In genomic region chr16:19716728-19717127, GRCh38 we compare ENCODE assay signal across 8 cellular contexts. TPM values are rescaled to one million over a fixed set of nuclear protein-coding genes. Genes with fewer than 3 reads are reported as not detected.
A peak's percentile ranks its signal among the peaks of the same experiment; 100 is the strongest.
DNase-seq lines count a peak whose midpoint lies in the region; ATAC-seq, FAIRE-seq and TF ChIP-seq lines count a peak whose summit lies in the region.
"Not testable (repeated sequence)": the region's sequence is repeated elsewhere in the genome, so short reads cannot be mapped to it uniquely, and the experiment has no call there.

No MANE protein-coding gene starts in this region.

- H4K8ac ChIP-seq in H1 (ENCODE audit: extremely low read depth, insufficient read depth, low read length): not testable (repeated sequence)

- H4K5ac ChIP-seq in H1 (ENCODE audit: insufficient read length, low read depth, low read length): not testable (repeated sequence)

- H3K23me2 ChIP-seq in H1 (ENCODE audit: low read depth, low read length): not testable (repeated sequence)

- H2BK120ac ChIP-seq in H1 (replicated peaks; ENCODE audit: low read depth, low read length): not testable (repeated sequence)

- CTCF ChIA-PET in AG04450 (lab: Charles Lee) (interaction anchor here (2.2 kb wide), 1 partner anchor 170 kb away, joined by 7 read pairs; no protein-coding TSS in a partner anchor), HEK293 (lab: Yijun Ruan, JAX) (interaction anchor here (2.3 kb wide), 1 partner anchor 133 kb away, joined by 7 read pairs; no protein-coding TSS in a partner anchor)
- CTCF ChIA-PET in H1 (lab: Charles Lee; ENCODE audit: partially characterized antibody): not testable (repeated sequence)

- H3K4me1 ChIP-seq in HEK293 (ENCODE audit: control insufficient read depth, insufficient read depth, low read length): not testable (repeated sequence)
- peaks cover 14% of the 10 kb centered on the region for H3K4me1 ChIP-seq in SJSA1 (replicated peaks)
- H3K4me1 ChIP-seq in H1 (replicated peaks in 1 of 4; ENCODE audit: control insufficient read depth in 3 of 4, insufficient read depth in 4 of 4, low read length in 3 of 4): peaks cover 3 to 24% (median 10%) of the 10 kb centered on the region in 4 experiments

- H3K36me3 ChIP-seq in HEK293 (ENCODE audit: control insufficient read depth in 2 of 2, insufficient read depth in 1 of 2, low read length in 2 of 2) (peaks cover 4 to 43% of the 10 kb centered on the region in 2 experiments), SJSA1 (peaks cover 44% of the 10 kb centered on the region), H1 (ENCODE audit: control insufficient read depth in 2 of 4, insufficient read depth in 4 of 4, low read length in 3 of 4) (peaks cover 10 to 36% (median 19%) of the 10 kb centered on the region in 4 experiments; a peak in 7 of 8 replicates)

- 0 out of 2 replicates have a peak overlapping the region, but pooled peaks have one; percentile 22 for H2BK5ac ChIP-seq in H1 (ENCODE audit: low read depth, low read length)

- peak overlapping the region; percentile 87 to 88 for H3K4me2 ChIP-seq in H1 (ENCODE audit: insufficient read depth in 1 of 2, low read depth in 2 of 2, low read length in 2 of 2)

- not testable (repeated sequence) for H2AFZ ChIP-seq in H1 (ENCODE audit: low read length)

- not testable (repeated sequence) for H3K23ac ChIP-seq in H1 (ENCODE audit: insufficient read length)

- H3K36me3 Mint-ChIP-seq in activated naive CD4-positive, alpha-beta T cell treated with anti-CD3 and anti-CD28 coated beads, Interleukin-2, amount 50 U/mL, for 24 hours: peaks cover 10% of the 10 kb centered on the region
- peaks cover 23% of the 10 kb centered on the region for H3K36me3 Mint-ChIP-seq in nephron progenitor cell (ENCODE audit: low read depth)
- peaks cover 15 to 32% of the 10 kb centered on the region in 2 donors for H3K36me3 Mint-ChIP-seq in stimulated activated naive B cell treated with anti-CD40 and anti-IgM and Interleukin-4, amounts not matched to agents 10 μg/mL and 1 μg/mL and 100 μg/mL, for 72 hours

- H3K4me3 Mint-ChIP-seq in activated naive CD4-positive, alpha-beta T cell treated with anti-CD3 and anti-CD28 coated beads, Interleukin-2, amount 50 U/mL, for 24 hours: peak overlapping the region; percentile 95
- peak overlapping the region; percentile 96 for H3K4me3 Mint-ChIP-seq in nephron progenitor cell
- peak overlapping the region; percentile 90 to 97 for H3K4me3 Mint-ChIP-seq in stimulated activated naive B cell treated with anti-CD40 and anti-IgM and Interleukin-4, amounts not matched to agents 10 μg/mL and 1 μg/mL and 100 μg/mL, for 72 hours

- not testable (repeated sequence) for H4K91ac ChIP-seq in H1 (replicated peaks; ENCODE audit: insufficient read length, low read length)

- H3K56ac ChIP-seq in H1 (replicated peaks; ENCODE audit: insufficient read length, low read depth, low read length): not testable (repeated sequence)

- H2AK5ac ChIP-seq in H1 (ENCODE audit: low read depth, low read length): not testable (repeated sequence)

- H3K79me2 ChIP-seq in H1 (ENCODE audit: control insufficient read depth in 1 of 2, insufficient read depth in 2 of 2, low read length in 2 of 2): peaks cover 38 to 80% of the 10 kb centered on the region in 2 experiments

- H2BK12ac ChIP-seq in H1 (ENCODE audit: low read depth, low read length): not testable (repeated sequence)

- ATAC-seq in stimulated activated naive B cell treated with anti-CD40 and anti-IgM and Interleukin-4, amounts not matched to agents 10 μg/mL and 1 μg/mL and 100 μg/mL, for 72 hours (replicated peaks): not testable (repeated sequence)

- H3K27me3 ChIP-seq in AG04450 (ENCODE audit: control insufficient read depth, insufficient read depth, low read length); SJSA1 (replicated peaks); H1 (replicated peaks in 1 of 4; ENCODE audit: control insufficient read depth in 3 of 4, extremely low read depth in 1 of 4, insufficient read depth in 3 of 4, low read length in 3 of 4): not testable (repeated sequence)

- H2BK15ac ChIP-seq in H1 (ENCODE audit: low read length): not testable (repeated sequence)

- not testable (repeated sequence) for H3K18ac ChIP-seq in H1 (ENCODE audit: extremely low read depth, low read length)

- H3K27ac ChIP-seq in AG04450 (ENCODE audit: low read depth, low read length); H1 (ENCODE audit: low read depth, low read length): not testable (repeated sequence)
- 0 out of 2 replicates have a peak overlapping the region, but pooled peaks have one; percentile 59 for H3K27ac ChIP-seq in HEK293 (ENCODE audit: extremely low read depth, low read depth, low read length)
- peak overlapping the region; percentile 76; the same call in 1 of the 2 replicates for H3K27ac ChIP-seq in SJSA1

- FAIRE-seq in H1 (lab: Jason Lieb, UNC): not testable (repeated sequence)

- not testable (repeated sequence) for H2BK20ac ChIP-seq in H1 (ENCODE audit: low read length)

- TF ChIP-seq POLR2A in H1 (IDR thresholded peaks at IDR 0.05; ENCODE audit: control extremely low read depth in 1 of 2, low read depth in 2 of 2, low read length in 2 of 2): not testable (repeated sequence)

- H3K9me3 ChIP-seq in AG04450 (ENCODE audit: control insufficient read depth, insufficient read depth, low read length); HEK293 (ENCODE audit: control insufficient read depth, insufficient read depth, low read depth, low read length); SJSA1 (replicated peaks); H1 (ENCODE audit: insufficient read depth in 2 of 2, low read depth in 1 of 2, low read length in 1 of 2): not testable (repeated sequence)

- not testable (repeated sequence) for TF ChIP-seq EP300 in H1 (IDR thresholded peaks at IDR 0.05; ENCODE audit: borderline replicate concordance in 1 of 2, low read depth in 2 of 2, low read length in 2 of 2)

- not testable (repeated sequence) for H3K27me3 Mint-ChIP-seq in activated naive CD4-positive, alpha-beta T cell treated with anti-CD3 and anti-CD28 coated beads, Interleukin-2, amount 50 U/mL, for 24 hours; nephron progenitor cell (ENCODE audit: low read depth, poor library complexity); stimulated activated naive B cell treated with anti-CD40 and anti-IgM and Interleukin-4, amounts not matched to agents 10 μg/mL and 1 μg/mL and 100 μg/mL, for 72 hours

- H4K20me1 ChIP-seq in H1 (replicated peaks in 1 of 2; ENCODE audit: control insufficient read depth in 1 of 2, insufficient read depth in 2 of 2, low read length in 2 of 2): peaks cover 24 to 26% of the 10 kb centered on the region in 2 experiments

- H3K14ac ChIP-seq in H1 (ENCODE audit: insufficient read length): not testable (repeated sequence)

- H3K9me3 Mint-ChIP-seq in activated naive CD4-positive, alpha-beta T cell treated with anti-CD3 and anti-CD28 coated beads, Interleukin-2, amount 50 U/mL, for 24 hours; nephron progenitor cell; stimulated activated naive B cell treated with anti-CD40 and anti-IgM and Interleukin-4, amounts not matched to agents 10 μg/mL and 1 μg/mL and 100 μg/mL, for 72 hours: not testable (repeated sequence)

- H3K9ac ChIP-seq in H1 (replicated peaks in 1 of 4; ENCODE audit: extremely low read depth in 1 of 4, low read depth in 3 of 4, low read length in 3 of 4): peak overlapping the region in 2 of 4 experiments; percentile 96; a peak in 4 of 7 replicates

- TF ChIP-seq CTCF in AG04450 (IDR thresholded peaks at IDR 0.05; ENCODE audit: low read depth, low read length); HEK293 (tag by site-specific recombination; IDR thresholded peaks at IDR 0.05); H1 (IDR thresholded peaks at IDR 0.05; ENCODE audit: control extremely low read depth in 1 of 3, insufficient read depth in 1 of 3, low read depth in 1 of 3, low read length in 3 of 3); nephron progenitor cell (IDR thresholded peaks at IDR 0.05): not testable (repeated sequence)

- H3K79me1 ChIP-seq in H1 (ENCODE audit: low read depth, low read length): not testable (repeated sequence)

- peaks cover 41% of the 10 kb centered on the region for H3K4me1 Mint-ChIP-seq in activated naive CD4-positive, alpha-beta T cell treated with anti-CD3 and anti-CD28 coated beads, Interleukin-2, amount 50 U/mL, for 24 hours
- H3K4me1 Mint-ChIP-seq in nephron progenitor cell: peaks cover 37% of the 10 kb centered on the region
- H3K4me1 Mint-ChIP-seq in stimulated activated naive B cell treated with anti-CD40 and anti-IgM and Interleukin-4, amounts not matched to agents 10 μg/mL and 1 μg/mL and 100 μg/mL, for 72 hours: peaks cover 20 to 27% of the 10 kb centered on the region in 2 donors

- not testable (repeated sequence) for DNase-seq in AG04450 (ENCODE audit: low read depth, low spot score); SJSA1 (ENCODE audit: low read depth in 1 of 2, low spot score in 2 of 2); H1 (ENCODE audit: low read depth in 1 of 2, low spot score in 2 of 2); nephron progenitor cell; stimulated activated naive B cell treated with anti-CD40 and anti-IgM and Interleukin-4, amounts not matched to agents 10 μg/mL and 1 μg/mL and 100 μg/mL, for 72 hours

- TF ChIP-seq RAD21 in H1 (IDR thresholded peaks at IDR 0.05 in 1 of 2, conservative IDR thresholded peaks at IDR 0.05 in 1 of 2; ENCODE audit: low read depth in 2 of 2, low read length in 2 of 2): not testable (repeated sequence)

- POLR2A ChIA-PET in AG04450 (lab: Yijun Ruan, JAX): not testable (repeated sequence)
- POLR2A ChIA-PET in HEK293 (lab: Yijun Ruan, JAX) (interaction anchor here (2.3 kb wide), 1 partner anchor 17 kb away, joined by 9 read pairs; no protein-coding TSS in a partner anchor), H1 (lab: Charles Lee; ENCODE audit: partially characterized antibody) (interaction anchor here (1.0 to 4.2 kb wide), 7 partner anchors 11 to 960 kb away, joined by 3 to 23 read pairs (median 15); no protein-coding TSS in a partner anchor)

- 56% methylated on average over 11 of the region's 11 CpGs; no CpG with 5 or more reads in 1 of the 2 experiments for WGBS in H1 (ENCODE audit: extremely low coverage in 1 of 2, insufficient coverage in 1 of 2, insufficient read length in 1 of 2, insufficient replicate concordance in 2 of 2, low coverage in 1 of 2, low lambda C conversion rate in 2 of 2, missing lambda C conversion rate in 1 of 2), 2 experiments

- peak overlapping the region; percentile 90 for H3K4me3 ChIP-seq in AG04450 (ENCODE audit: low read depth, low read length)
- peak overlapping the region; percentile 94 for H3K4me3 ChIP-seq in HEK293 (ENCODE audit: low read depth, low read length)
- peak overlapping the region; percentile 89 for H3K4me3 ChIP-seq in SJSA1
- peak overlapping the region; percentile 96 to 99 (median 97); a peak in 7 of 8 replicates for H3K4me3 ChIP-seq in H1 (ENCODE audit: extremely low read depth in 1 of 4, insufficient read depth in 2 of 4, low read depth in 3 of 4, low read length in 4 of 4)
- peak overlapping the region; percentile 95 for H3K4me3 ChIP-seq in iPS-11a (ENCODE audit: low read depth, low read length)

- H3K4ac ChIP-seq in H1 (replicated peaks; ENCODE audit: insufficient read length, low read depth, low read length): not testable (repeated sequence)

- H3K27ac Mint-ChIP-seq in activated naive CD4-positive, alpha-beta T cell treated with anti-CD3 and anti-CD28 coated beads, Interleukin-2, amount 50 U/mL, for 24 hours: peak overlapping the region; percentile 0
- peak overlapping the region; percentile 94 for H3K27ac Mint-ChIP-seq in nephron progenitor cell
- not testable (repeated sequence) for H3K27ac Mint-ChIP-seq in stimulated activated naive B cell treated with anti-CD40 and anti-IgM and Interleukin-4, amounts not matched to agents 10 μg/mL and 1 μg/mL and 100 μg/mL, for 72 hours

RNA-seq across cellular contexts. Expression of gene KNOP1, which starts 1.3 kb away (rescaled TPM):
- polyA plus RNA-seq in AG04450 (2011; rRNA removed) (11.5 and 14.9 TPM in 2 replicates), H1 (2011; rRNA removed) (21.3 and 21.6 TPM in 2 replicates)
- 7.8 and 9.4 TPM in 2 replicates for polyA minus RNA-seq in AG04450 (2011; rRNA and poly(A)+ RNA removed)
- 23.1 and 46.2 TPM in 2 replicates for total RNA-seq in SJSA1 (2014; rRNA removed; shearing (Covaris generic))
- 80.8 and 87.9 TPM in 2 replicates for total RNA-seq in H1 (2021; fragmentation: NEBNext Ultra II Directional; extraction: Animal tissue kit (Norgen Biotek cat#: 25700))
- 30.6 TPM for polyA plus RNA-seq in H1 (2011; cell fraction: cytosol; rRNA removed)
- 28.8 TPM for polyA plus RNA-seq in H1 (2011; cell fraction: nucleus; rRNA removed)
- 79.8 to 109 TPM (median 84.5 TPM) in 4 replicates for polyA plus RNA-seq in H1 (2012, experiment 1 of 2)
- 58.1 TPM for polyA plus RNA-seq in H1 (2012, experiment 2 of 2)
- polyA plus RNA-seq in H1 (2013, experiment 1 of 2): 166 TPM
- polyA plus RNA-seq in H1 (2013, experiment 2 of 2): 154 TPM
- 48.1 and 53.1 TPM in 2 replicates for polyA minus RNA-seq in H1 (2011; rRNA and poly(A)+ RNA removed)
- polyA minus RNA-seq in H1 (2011; cell fraction: cytosol; rRNA and poly(A)+ RNA removed): 24.3 TPM
- polyA minus RNA-seq in H1 (2011; cell fraction: nucleus; rRNA and poly(A)+ RNA removed): 57.8 TPM

RNA-seq across cellular contexts. Expression of gene IQCK, which starts 1.3 kb away (rescaled TPM):
- polyA plus RNA-seq in AG04450 (2011; rRNA removed): 13.8 and 18.0 TPM in 2 replicates
- polyA minus RNA-seq in AG04450 (2011; rRNA and poly(A)+ RNA removed): 4.6 and 12.1 TPM in 2 replicates
- total RNA-seq in SJSA1 (2014; rRNA removed; shearing (Covaris generic)): 1.8 and 10.5 TPM in 2 replicates
- 5.8 and 6.2 TPM in 2 replicates for total RNA-seq in H1 (2021; fragmentation: NEBNext Ultra II Directional; extraction: Animal tissue kit (Norgen Biotek cat#: 25700))
- polyA plus RNA-seq in H1 (2011; rRNA removed): 9.3 and 10.4 TPM in 2 replicates
- polyA plus RNA-seq in H1 (2011; cell fraction: cytosol; rRNA removed): 7.9 TPM
- polyA plus RNA-seq in H1 (2011; cell fraction: nucleus; rRNA removed): 4.7 TPM
- polyA plus RNA-seq in H1 (2012, experiment 1 of 2): 4.6 to 7.0 TPM (median 5.2 TPM) in 4 replicates
- 1.3 TPM for polyA plus RNA-seq in H1 (2012, experiment 2 of 2)
- polyA plus RNA-seq in H1 (2013, experiment 1 of 2): 3.9 TPM
- polyA plus RNA-seq in H1 (2013, experiment 2 of 2): 3.7 TPM
- polyA minus RNA-seq in H1 (2011; rRNA and poly(A)+ RNA removed): 6.1 and 7.3 TPM in 2 replicates
- polyA minus RNA-seq in H1 (2011; cell fraction: cytosol; rRNA and poly(A)+ RNA removed): 2.9 TPM
- polyA minus RNA-seq in H1 (2011; cell fraction: nucleus; rRNA and poly(A)+ RNA removed): 12.8 TPM
